Comparison of ENCODE assay signal across 19 cellular contexts in genomic region chr9:35060548-35061207, GRCh38.
"Had no signal": no experiment of that assay in that cellular context is flagged by ENCODE, and none has a peak within 500 bp of the region (broad histone marks: within the 10 kb centered on the region; RNA-seq: fewer than 3 reads in every experiment).

No MANE protein-coding gene starts in this region.

- H3K27ac ChIP-seq: colonic mucosa, heart right ventricle, neutrophil, right atrium auricular region had no signal

- ATAC-seq: heart right ventricle, left lobe of liver had no signal

- H3K9me3 ChIP-seq: colonic mucosa, heart right ventricle, right atrium auricular region had no signal

- H3K4me1 ChIP-seq: colonic mucosa, heart right ventricle, right atrium auricular region had no signal

- H3K4me3 Mint-ChIP-seq: mesothelial cell of epicardium, type B pancreatic cell had no signal

- FAIRE-seq: endothelial cell of umbilical vein, frontal cortex, islet of Langerhans, small intestine, urothelium cell line had no signal

- H3K4me1 Mint-ChIP-seq: mesothelial cell of epicardium had no signal

- H3K9me3 Mint-ChIP-seq: mesothelial cell of epicardium, type B pancreatic cell had no signal

- H3K27me3 ChIP-seq: colonic mucosa, heart right ventricle, neutrophil, right atrium auricular region had no signal

- H3K4me3 ChIP-seq: colonic mucosa, heart right ventricle, right atrium auricular region had no signal

- H3K27ac Mint-ChIP-seq: mesothelial cell of epicardium, type B pancreatic cell had no signal

- DNase-seq: colonic mucosa; dermis blood vessel endothelial cell; heart right ventricle; hypothalamus; kidney glomerular epithelial cell; mammary epithelial cell; posterior cingulate gyrus; small intestine; stimulated activated CD4-positive, alpha-beta T cell treated with anti-CD3 and anti-CD28 coated beads, Interleukin-12 subunit alpha, Interleukin-12 subunit beta, amount 100 ng/mL, for 4 hours; stimulated activated naive CD4-positive, alpha-beta T cell treated with Interleukin-2 at 50 U/mL for 16 hours had no signal

- H3K27me3 Mint-ChIP-seq: type B pancreatic cell had no signal
